Comparison of ENCODE assay signal across 8 cellular contexts in genomic region chr4:80070880-80071620, GRCh38. TPM values are rescaled to one million over a fixed set of nuclear protein-coding genes. Genes with fewer than 3 reads are reported as not detected.
DNase-seq lines count a peak whose midpoint lies in the region; ATAC-seq and TF ChIP-seq lines count a peak whose summit lies in the region.

No MANE protein-coding gene starts in this region.

- peak overlapping the region; percentile 87 to 89 for H3K27ac Mint-ChIP-seq in T-cell

- peaks cover 72 to 79% (median 75%) of the 10 kb centered on the region in 3 donors for H3K4me1 Mint-ChIP-seq in T-cell

- POLR2A ChIA-PET in T-cell (lab: Charles Lee): interaction anchor here in 1 of 2 donors (0.6 to 1.9 kb wide), 3 partner anchors 12 to 85 kb away, joined by 4 to 21 read pairs (median 6); no protein-coding TSS in a partner anchor

- no peak for DNase-seq in GM12865 (ENCODE audit: low read depth)
- DNase-seq in T-cell: no peak
- DNase-seq in fibroblast of the aortic adventitia (ENCODE audit: low read depth): peak; percentile 39
- DNase-seq in gastrocnemius medialis: no peak
- DNase-seq in putamen (ENCODE audit: low spot score): no peak
- DNase-seq in ACHN: no peak
- DNase-seq in NCI-H2171 treated with DMSO at 0.1 percent for 48 hours (lab: John Stamatoyannopoulos, UW): no peak
- DNase-seq in AG08395 (ENCODE audit: low spot score): no peak

- peak overlapping the region; percentile 95 to 98 (median 96) for H3K4me3 Mint-ChIP-seq in T-cell

- TF ChIP-seq CTCF in GM12865 (IDR thresholded peaks at IDR 0.05; ENCODE audit: insufficient read depth, low read depth, low read length, missing control alignments): no peak
- TF ChIP-seq CTCF in fibroblast of the aortic adventitia (IDR thresholded peaks at IDR 0.05; ENCODE audit: insufficient read depth, low read length): no peak
- TF ChIP-seq CTCF in gastrocnemius medialis (IDR thresholded peaks at IDR 0.05 in 4 of 5, conservative IDR thresholded peaks at IDR 0.05 in 1 of 5): no peak

- H3K27ac ChIP-seq in gastrocnemius medialis: peak overlapping the region; percentile 78 to 85 (median 82)

- CTCF ChIA-PET in T-cell (lab: Charles Lee): no interaction called here

- no peaks in the 10 kb centered on the region for H3K27me3 ChIP-seq in gastrocnemius medialis

- intact Hi-C loops in gastrocnemius medialis (cut with DNase I; ENCODE audit: low total_unique reads): loop anchor here (5.0 kb wide), 1 partner anchor 111 kb away; no protein-coding TSS in a partner anchor

- peaks cover 33% of the 10 kb centered on the region for H3K36me3 Mint-ChIP-seq in T-cell

- H3K36me3 ChIP-seq in gastrocnemius medialis: no peaks in the 10 kb centered on the region

- no peaks in the 10 kb centered on the region for H3K9me3 Mint-ChIP-seq in T-cell

- TF ChIP-seq POLR2A in gastrocnemius medialis (IDR thresholded peaks at IDR 0.05): no peak

- no peaks in the 10 kb centered on the region for H3K27me3 Mint-ChIP-seq in T-cell

- no peaks in the 10 kb centered on the region for H3K9me3 ChIP-seq in gastrocnemius medialis

- ATAC-seq in T-cell (replicated peaks in 1 of 4) (no peak), gastrocnemius medialis (no peak)

- H3K4me3 ChIP-seq in GM12865 (ENCODE audit: low read depth, low read length): peak overlapping the region; percentile 82
- peak overlapping the region; percentile 87 for H3K4me3 ChIP-seq in fibroblast of the aortic adventitia (ENCODE audit: low read depth, low read length)
- peak overlapping the region; percentile 79 to 92 (median 86) for H3K4me3 ChIP-seq in gastrocnemius medialis

- peaks cover 0 to 4% of the 10 kb centered on the region in 2 donors for H3K4me1 ChIP-seq in gastrocnemius medialis

- in situ Hi-C loops in gastrocnemius medialis (cut with MboI; ENCODE audit: low sequenced_read_pairs in 4 of 4): no loop called here
- in situ Hi-C loops in ACHN (cut with HindIII; ENCODE audit: low pct_ligation_motif_present, low pct_unique_long_range_greater_than_20kb, low sequenced_read_pairs): no loop called here

RNA-seq across cellular contexts. Expression of gene ANTXR2, which starts 2.0 kb away (rescaled TPM):
- total RNA-seq in T-cell: 10 to 100 TPM; 45.1 to 64.3 (median 48.2) TPM
- 183 and 271 TPM in 2 replicates for total RNA-seq in fibroblast of the aortic adventitia (ENCODE audit: low replicate concordance)
- 10 to 100 TPM; 14.5 to 41.0 (median 23.1) TPM for total RNA-seq in gastrocnemius medialis
